In the genomic region with DNA sequence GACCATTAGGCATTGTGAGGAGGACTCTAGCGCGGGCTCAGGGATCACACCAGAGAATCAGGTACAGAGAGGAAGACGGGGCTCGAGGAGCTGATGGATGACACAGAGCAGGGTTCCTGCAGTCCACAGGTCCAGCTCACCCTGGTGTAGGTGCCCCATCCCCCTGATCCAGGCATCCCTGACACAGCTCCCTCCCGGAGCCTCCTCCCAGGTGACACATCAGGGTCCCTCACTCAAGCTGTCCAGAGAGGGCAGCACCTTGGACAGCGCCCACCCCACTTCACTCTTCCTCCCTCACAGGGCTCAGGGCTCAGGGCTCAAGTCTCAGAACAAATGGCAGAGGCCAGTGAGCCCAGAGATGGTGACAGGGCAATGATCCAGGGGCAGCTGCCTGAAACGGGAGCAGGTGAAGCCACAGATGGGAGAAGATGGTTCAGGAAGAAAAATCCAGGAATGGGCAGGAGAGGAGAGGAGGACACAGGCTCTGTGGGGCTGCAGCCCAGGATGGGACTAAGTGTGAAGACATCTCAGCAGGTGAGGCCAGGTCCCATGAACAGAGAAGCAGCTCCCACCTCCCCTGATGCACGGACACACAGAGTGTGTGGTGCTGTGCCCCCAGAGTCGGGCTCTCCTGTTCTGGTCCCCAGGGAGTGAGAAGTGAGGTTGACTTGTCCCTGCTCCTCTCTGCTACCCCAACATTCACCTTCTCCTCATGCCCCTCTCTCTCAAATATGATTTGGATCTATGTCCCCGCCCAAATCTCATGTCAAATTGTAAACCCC, we compare ENCODE assay signal across 1 cellular context.
A peak's percentile ranks its signal among the peaks of the same experiment; 100 is the strongest.
TF ChIP-seq lines count a peak whose summit lies in the region.

No MANE protein-coding gene starts in this region.

TF ChIP-seq in HepG2, 621 proteins besides CTCF, POLR2A, EP300 and RAD21 (continued from another document and continues in another):
- TF ChIP-seq ZBTB40 (IDR thresholded peaks at IDR 0.05) (no peak), ZBTB40 (CRISPR knock-in tag; IDR thresholded peaks at IDR 0.05) (no peak), ZNF773 (CRISPR knock-in tag; IDR thresholded peaks at IDR 0.05; ENCODE audit: borderline replicate concordance) (0 out of 2 replicates have a peak, but pooled peaks have one; percentile 74), ZNF484 (CRISPR knock-in tag; IDR thresholded peaks at IDR 0.05; ENCODE audit: borderline replicate concordance, low read depth) (no peak), ADNP (CRISPR knock-in tag; IDR thresholded peaks at IDR 0.05) (no peak), ZMYM4 (CRISPR knock-in tag; IDR thresholded peaks at IDR 0.05) (no peak), GATAD2A (CRISPR knock-in tag; IDR thresholded peaks at IDR 0.05) (no peak), GFI1 (CRISPR knock-in tag; IDR thresholded peaks at IDR 0.05; ENCODE audit: borderline replicate concordance) (no peak), MEIS2 (CRISPR knock-in tag; IDR thresholded peaks at IDR 0.05) (no peak), ZNF652 (CRISPR knock-in tag; IDR thresholded peaks at IDR 0.05; ENCODE audit: borderline replicate concordance, low read depth) (no peak), ZFAT (CRISPR knock-in tag; conservative IDR thresholded peaks at IDR 0.05) (no peak), SALL1 (CRISPR knock-in tag; IDR thresholded peaks at IDR 0.05) (peak; percentile 72), ZBTB21 (CRISPR knock-in tag; IDR thresholded peaks at IDR 0.05) (no peak), GATA4 (IDR thresholded peaks at IDR 0.05; ENCODE audit: borderline replicate concordance, low read depth) (no peak), MTF1 (CRISPR knock-in tag; IDR thresholded peaks at IDR 0.05) (no peak), RBFOX2 (IDR thresholded peaks at IDR 0.05; ENCODE audit: low read depth, low read length) (no peak), PLRG1 (conservative IDR thresholded peaks at IDR 0.05) (no peak), SOX13 (IDR thresholded peaks at IDR 0.05) (no peak), SOX13 (CRISPR knock-in tag; conservative IDR thresholded peaks at IDR 0.05 in 1 of 2, IDR thresholded peaks at IDR 0.05 in 1 of 2) (no peak), ZFP37 (CRISPR knock-in tag; IDR thresholded peaks at IDR 0.05; ENCODE audit: borderline replicate concordance) (no peak), ZFP82 (CRISPR knock-in tag; IDR thresholded peaks at IDR 0.05; ENCODE audit: borderline replicate concordance) (no peak), ZNF235 (CRISPR knock-in tag; IDR thresholded peaks at IDR 0.05; ENCODE audit: borderline replicate concordance) (no peak), ZBTB20 (CRISPR knock-in tag; IDR thresholded peaks at IDR 0.05; ENCODE audit: borderline replicate concordance, low read depth) (no peak; the same call in 1 of the 2 replicates), ZNF225 (CRISPR knock-in tag; IDR thresholded peaks at IDR 0.05) (no peak), ZSCAN30 (CRISPR knock-in tag; IDR thresholded peaks at IDR 0.05) (0 out of 2 replicates have a peak, but pooled peaks have one; percentile 38), HOXA5 (CRISPR knock-in tag; IDR thresholded peaks at IDR 0.05) (no peak), NCOR1 (IDR thresholded peaks at IDR 0.05; ENCODE audit: borderline replicate concordance, low read length) (no peak), AHR (CRISPR knock-in tag; IDR thresholded peaks at IDR 0.05) (peak; percentile 71; the same call in 1 of the 2 replicates), ZSCAN31 (CRISPR knock-in tag; IDR thresholded peaks at IDR 0.05; ENCODE audit: low read depth) (0 out of 2 replicates have a peak, but pooled peaks have one; percentile 26), ZNF282 (IDR thresholded peaks at IDR 0.05; ENCODE audit: partially characterized antibody) (no peak), ZNF317 (CRISPR knock-in tag; IDR thresholded peaks at IDR 0.05) (no peak)
- TF ChIP-seq, protein P1, sequence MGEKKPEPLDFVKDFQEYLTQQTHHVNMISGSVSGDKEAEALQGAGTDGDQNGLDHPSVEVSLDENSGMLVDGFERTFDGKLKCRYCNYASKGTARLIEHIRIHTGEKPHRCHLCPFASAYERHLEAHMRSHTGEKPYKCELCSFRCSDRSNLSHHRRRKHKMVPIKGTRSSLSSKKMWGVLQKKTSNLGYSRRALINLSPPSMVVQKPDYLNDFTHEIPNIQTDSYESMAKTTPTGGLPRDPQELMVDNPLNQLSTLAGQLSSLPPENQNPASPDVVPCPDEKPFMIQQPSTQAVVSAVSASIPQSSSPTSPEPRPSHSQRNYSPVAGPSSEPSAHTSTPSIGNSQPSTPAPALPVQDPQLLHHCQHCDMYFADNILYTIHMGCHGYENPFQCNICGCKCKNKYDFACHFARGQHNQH (CRISPR knock-in tag; IDR thresholded peaks at IDR 0.05): peak; percentile 37; the same call in 1 of the 2 replicates
- TF ChIP-seq, protein P2, sequence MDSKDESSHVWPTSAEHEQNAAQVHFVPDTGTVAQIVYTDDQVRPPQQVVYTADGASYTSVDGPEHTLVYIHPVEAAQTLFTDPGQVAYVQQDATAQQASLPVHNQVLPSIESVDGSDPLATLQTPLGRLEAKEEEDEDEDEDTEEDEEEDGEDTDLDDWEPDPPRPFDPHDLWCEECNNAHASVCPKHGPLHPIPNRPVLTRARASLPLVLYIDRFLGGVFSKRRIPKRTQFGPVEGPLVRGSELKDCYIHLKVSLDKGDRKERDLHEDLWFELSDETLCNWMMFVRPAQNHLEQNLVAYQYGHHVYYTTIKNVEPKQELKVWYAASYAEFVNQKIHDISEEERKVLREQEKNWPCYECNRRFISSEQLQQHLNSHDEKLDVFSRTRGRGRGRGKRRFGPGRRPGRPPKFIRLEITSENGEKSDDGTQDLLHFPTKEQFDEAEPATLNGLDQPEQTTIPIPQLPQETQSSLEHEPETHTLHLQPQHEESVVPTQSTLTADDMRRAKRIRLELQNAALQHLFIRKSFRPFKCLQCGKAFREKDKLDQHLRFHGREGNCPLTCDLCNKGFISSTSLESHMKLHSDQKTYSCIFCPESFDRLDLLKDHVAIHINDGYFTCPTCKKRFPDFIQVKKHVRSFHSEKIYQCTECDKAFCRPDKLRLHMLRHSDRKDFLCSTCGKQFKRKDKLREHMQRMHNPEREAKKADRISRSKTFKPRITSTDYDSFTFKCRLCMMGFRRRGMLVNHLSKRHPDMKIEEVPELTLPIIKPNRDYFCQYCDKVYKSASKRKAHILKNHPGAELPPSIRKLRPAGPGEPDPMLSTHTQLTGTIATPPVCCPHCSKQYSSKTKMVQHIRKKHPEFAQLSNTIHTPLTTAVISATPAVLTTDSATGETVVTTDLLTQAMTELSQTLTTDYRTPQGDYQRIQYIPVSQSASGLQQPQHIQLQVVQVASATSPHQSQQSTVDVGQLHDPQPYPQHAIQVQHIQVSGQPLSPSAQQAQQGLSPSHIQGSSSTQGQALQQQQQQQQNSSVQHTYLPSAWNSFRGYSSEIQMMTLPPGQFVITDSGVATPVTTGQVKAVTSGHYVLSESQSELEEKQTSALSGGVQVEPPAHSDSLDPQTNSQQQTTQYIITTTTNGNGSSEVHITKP (CRISPR knock-in tag; IDR thresholded peaks at IDR 0.05; ENCODE audit: low read depth): no peak
- TF ChIP-seq, protein P3, sequence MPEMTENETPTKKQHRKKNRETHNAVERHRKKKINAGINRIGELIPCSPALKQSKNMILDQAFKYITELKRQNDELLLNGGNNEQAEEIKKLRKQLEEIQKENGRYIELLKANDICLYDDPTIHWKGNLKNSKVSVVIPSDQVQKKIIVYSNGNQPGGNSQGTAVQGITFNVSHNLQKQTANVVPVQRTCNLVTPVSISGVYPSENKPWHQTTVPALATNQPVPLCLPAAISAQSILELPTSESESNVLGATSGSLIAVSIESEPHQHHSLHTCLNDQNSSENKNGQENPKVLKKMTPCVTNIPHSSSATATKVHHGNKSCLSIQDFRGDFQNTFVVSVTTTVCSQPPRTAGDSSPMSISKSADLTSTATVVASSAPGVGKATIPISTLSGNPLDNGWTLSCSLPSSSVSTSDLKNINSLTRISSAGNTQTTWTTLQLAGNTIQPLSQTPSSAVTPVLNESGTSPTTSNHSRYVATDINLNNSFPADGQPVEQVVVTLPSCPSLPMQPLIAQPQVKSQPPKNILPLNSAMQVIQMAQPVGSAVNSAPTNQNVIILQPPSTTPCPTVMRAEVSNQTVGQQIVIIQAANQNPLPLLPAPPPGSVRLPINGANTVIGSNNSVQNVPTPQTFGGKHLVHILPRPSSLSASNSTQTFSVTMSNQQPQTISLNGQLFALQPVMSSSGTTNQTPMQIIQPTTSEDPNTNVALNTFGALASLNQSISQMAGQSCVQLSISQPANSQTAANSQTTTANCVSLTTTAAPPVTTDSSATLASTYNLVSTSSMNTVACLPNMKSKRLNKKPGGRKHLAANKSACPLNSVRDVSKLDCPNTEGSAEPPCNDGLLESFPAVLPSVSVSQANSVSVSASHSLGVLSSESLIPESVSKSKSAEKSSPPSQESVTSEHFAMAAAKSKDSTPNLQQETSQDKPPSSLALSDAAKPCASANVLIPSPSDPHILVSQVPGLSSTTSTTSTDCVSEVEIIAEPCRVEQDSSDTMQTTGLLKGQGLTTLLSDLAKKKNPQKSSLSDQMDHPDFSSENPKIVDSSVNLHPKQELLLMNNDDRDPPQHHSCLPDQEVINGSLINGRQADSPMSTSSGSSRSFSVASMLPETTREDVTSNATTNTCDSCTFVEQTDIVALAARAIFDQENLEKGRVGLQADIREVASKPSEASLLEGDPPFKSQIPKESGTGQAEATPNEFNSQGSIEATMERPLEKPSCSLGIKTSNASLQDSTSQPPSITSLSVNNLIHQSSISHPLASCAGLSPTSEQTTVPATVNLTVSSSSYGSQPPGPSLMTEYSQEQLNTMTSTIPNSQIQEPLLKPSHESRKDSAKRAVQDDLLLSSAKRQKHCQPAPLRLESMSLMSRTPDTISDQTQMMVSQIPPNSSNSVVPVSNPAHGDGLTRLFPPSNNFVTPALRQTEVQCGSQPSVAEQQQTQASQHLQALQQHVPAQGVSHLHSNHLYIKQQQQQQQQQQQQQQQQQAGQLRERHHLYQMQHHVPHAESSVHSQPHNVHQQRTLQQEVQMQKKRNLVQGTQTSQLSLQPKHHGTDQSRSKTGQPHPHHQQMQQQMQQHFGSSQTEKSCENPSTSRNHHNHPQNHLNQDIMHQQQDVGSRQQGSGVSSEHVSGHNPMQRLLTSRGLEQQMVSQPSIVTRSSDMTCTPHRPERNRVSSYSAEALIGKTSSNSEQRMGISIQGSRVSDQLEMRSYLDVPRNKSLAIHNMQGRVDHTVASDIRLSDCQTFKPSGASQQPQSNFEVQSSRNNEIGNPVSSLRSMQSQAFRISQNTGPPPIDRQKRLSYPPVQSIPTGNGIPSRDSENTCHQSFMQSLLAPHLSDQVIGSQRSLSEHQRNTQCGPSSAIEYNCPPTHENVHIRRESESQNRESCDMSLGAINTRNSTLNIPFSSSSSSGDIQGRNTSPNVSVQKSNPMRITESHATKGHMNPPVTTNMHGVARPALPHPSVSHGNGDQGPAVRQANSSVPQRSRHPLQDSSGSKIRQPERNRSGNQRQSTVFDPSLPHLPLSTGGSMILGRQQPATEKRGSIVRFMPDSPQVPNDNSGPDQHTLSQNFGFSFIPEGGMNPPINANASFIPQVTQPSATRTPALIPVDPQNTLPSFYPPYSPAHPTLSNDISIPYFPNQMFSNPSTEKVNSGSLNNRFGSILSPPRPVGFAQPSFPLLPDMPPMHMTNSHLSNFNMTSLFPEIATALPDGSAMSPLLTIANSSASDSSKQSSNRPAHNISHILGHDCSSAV (CRISPR knock-in tag; IDR thresholded peaks at IDR 0.05; ENCODE audit: borderline replicate concordance): no peak
